ENCODE assay signal across 17 cellular contexts in the genomic region with DNA sequence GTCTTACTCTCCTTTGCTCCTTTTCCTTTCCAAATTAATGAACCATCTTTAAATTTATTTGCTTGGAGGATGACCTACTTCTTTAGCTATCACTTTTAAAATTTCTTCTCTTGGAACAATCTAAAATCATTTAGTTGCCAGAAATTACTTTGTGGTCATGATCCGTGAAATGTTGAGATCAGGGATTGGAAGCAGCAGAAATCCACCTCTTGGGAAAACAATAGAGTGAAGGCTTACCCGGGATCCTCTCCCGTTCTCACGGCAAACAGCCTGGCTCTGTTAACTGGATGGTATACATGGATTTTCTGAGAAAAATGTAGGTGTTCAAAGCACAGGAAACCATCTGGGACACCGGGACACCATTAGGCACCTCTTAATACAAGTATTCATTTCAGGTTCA. TPM values are rescaled to one million over a fixed set of nuclear protein-coding genes. Genes with fewer than 3 reads are reported as not detected.
DNase-seq lines count a peak whose midpoint lies in the region; TF ChIP-seq lines count a peak whose summit lies in the region.
"Had no signal": no experiment of that assay in that cellular context is flagged by ENCODE, and none has a peak within 500 bp of the region (broad histone marks: within the 10 kb centered on the region; RNA-seq: fewer than 3 reads in every experiment).

No MANE protein-coding gene starts in this region.

- no peak for TF ChIP-seq POLR2A in esophagus muscularis mucosa (IDR thresholded peaks at IDR 0.05; ENCODE audit: low read depth)

- H3K27me3 ChIP-seq in adipocyte (replicated peaks; ENCODE audit: control insufficient read depth, insufficient read depth, low read length) (no peaks in the 10 kb centered on the region), esophagus muscularis mucosa (no peaks in the 10 kb centered on the region), muscle layer of colon (ENCODE audit: control insufficient read depth in 1 of 2, insufficient read depth in 2 of 2, low read length in 2 of 2) (no peaks in the 10 kb centered on the region), skeletal muscle satellite cell (ENCODE audit: control insufficient read depth, insufficient read depth, low read length) (no peaks in the 10 kb centered on the region)

- H3K9me3 ChIP-seq in adipocyte (ENCODE audit: control insufficient read depth, low read length) = no peaks in the 10 kb centered on the region
- H3K9me3 ChIP-seq in esophagus muscularis mucosa = no peaks in the 10 kb centered on the region
- no peaks in the 10 kb centered on the region for H3K9me3 ChIP-seq in muscle layer of colon (ENCODE audit: low read length)
- H3K9me3 ChIP-seq in skeletal muscle satellite cell (replicated peaks; ENCODE audit: low read length) = no peaks in the 10 kb centered on the region

- peaks cover 19% of the 10 kb centered on the region for H3K4me1 ChIP-seq in adipocyte (ENCODE audit: control insufficient read depth, insufficient read depth, low read length)
- H3K4me1 ChIP-seq in esophagus muscularis mucosa = peaks cover 0 to 26% (median 21%) of the 10 kb centered on the region in 4 donors
- H3K4me1 ChIP-seq in muscle layer of colon (ENCODE audit: insufficient read depth, low read length) = peaks cover 17% of the 10 kb centered on the region
- peaks cover 15% of the 10 kb centered on the region for H3K4me1 ChIP-seq in skeletal muscle satellite cell (ENCODE audit: control insufficient read depth, insufficient read depth, low read length)

- WGBS in esophagus muscularis mucosa = 59% methylated on average over 5 of the region's 5 CpGs

- DNase-seq in adipocyte (ENCODE audit: low read depth) (no peak), esophagus muscularis mucosa (ENCODE audit: extremely low spot score) (no peak), mesenteric fat pad (ENCODE audit: low spot score) (no peak), NCI-H2171 (lab: John Stamatoyannopoulos, UW) (no peak)
- no peak for DNase-seq in activated CD8-positive, alpha-beta memory T cell treated with anti-CD3 and anti-CD28 coated beads, Interleukin-2, amount 50 U/mL, for 4 hours
- no peak for DNase-seq in stimulated activated naive CD4-positive, alpha-beta T cell (lab: John Stamatoyannopoulos, UW)
- DNase-seq: AML-193, COR-L47, DMS153, H9, NCI-H1048, NCI-H1436 treated with DMSO at 0.1 percent for 48 hours, NCI-H2029 treated with DMSO at 0.1 percent for 48 hours, NCI-H2227 treated with DMSO at 0.1 percent for 48 hours, NCI-H524 had no signal

- H3K4me3 ChIP-seq in adipocyte (ENCODE audit: low read length) (peak overlapping the region; percentile 14), esophagus muscularis mucosa (no peak overlapping the region), muscle layer of colon (ENCODE audit: low read depth in 1 of 2, low read length in 2 of 2) (no peak overlapping the region), skeletal muscle satellite cell (ENCODE audit: low read length) (no peak overlapping the region)

- no peaks in the 10 kb centered on the region for H3K36me3 ChIP-seq in adipocyte (ENCODE audit: control insufficient read depth, insufficient read depth, low read length, severe bottlenecking)
- no peaks in the 10 kb centered on the region for H3K36me3 ChIP-seq in esophagus muscularis mucosa
- no peaks in the 10 kb centered on the region for H3K36me3 ChIP-seq in muscle layer of colon (ENCODE audit: insufficient read depth, low read length)
- peaks cover 26% of the 10 kb centered on the region for H3K36me3 ChIP-seq in skeletal muscle satellite cell (ENCODE audit: insufficient read depth, low read length)

- H3K4me2 ChIP-seq in skeletal muscle satellite cell (ENCODE audit: low read length) = peak overlapping the region; percentile 12

- no peak for TF ChIP-seq EP300 in esophagus muscularis mucosa (IDR thresholded peaks at IDR 0.05)

- peak overlapping the region in 3 of 4 donors; percentile 20 to 50 (median 21) for H3K27ac ChIP-seq in esophagus muscularis mucosa (replicated peaks in 1 of 4)
- peak overlapping the region; percentile 27 for H3K27ac ChIP-seq in muscle layer of colon (ENCODE audit: low read depth, low read length)

- no peak for TF ChIP-seq CTCF in esophagus muscularis mucosa (IDR thresholded peaks at IDR 0.05)

- H3K9ac ChIP-seq in adipocyte (ENCODE audit: low read length) (peak overlapping the region; percentile 23), muscle layer of colon (ENCODE audit: low read length) (no peak overlapping the region), skeletal muscle satellite cell (ENCODE audit: low read depth, low read length) (no peak overlapping the region)

- intact Hi-C loops in esophagus muscularis mucosa (cut with DNase I) = loop anchor here (10.0 kb wide), 1 partner anchor 233 kb away; no protein-coding TSS in a partner anchor

RNA-seq across cellular contexts. Expression of gene AKAP12, which starts 7.7 kb away (rescaled TPM):
- 100 to 1,000 TPM; 108 to 215 (median 187) TPM for total RNA-seq in esophagus muscularis mucosa
- 146 and 264 TPM in 2 replicates for total RNA-seq in skeletal muscle satellite cell (2012; rRNA removed)
- 223 TPM for total RNA-seq in mesenteric fat pad
